ENCODE assay signal across 8 cellular contexts in genomic region chrX:71118985-71119535, GRCh38. TPM values are rescaled to one million over a fixed set of nuclear protein-coding genes. Genes with fewer than 3 reads are reported as not detected.
DNase-seq lines count a peak whose midpoint lies in the region; ATAC-seq and TF ChIP-seq lines count a peak whose summit lies in the region.

No MANE protein-coding gene starts in this region.

- no TSS peak for BruUV-seq in PC-3 (replicated peaks; lab: Mats Ljungman, UMichigan)

- DNase-seq in PC-3 (no peak), epithelial cell of prostate (ENCODE audit: low read depth, low spot score) (no peak), neural crest cell (ENCODE audit: low read depth, low spot score) (no peak), DMS153 treated with DMSO at 0.1 percent for 48 hours (lab: John Stamatoyannopoulos, UW; ENCODE audit: unreplicated experiment) (no peak)
- no peak for DNase-seq in NK-92 treated with Interleukin-12 subunit alpha and Interleukin-12 subunit beta, amount 100 ng/mL, for 24 hours (lab: John Stamatoyannopoulos, UW)
- no peak for DNase-seq in stimulated activated CD4-positive, alpha-beta T cell treated with anti-CD3 and anti-CD28 coated beads, Interleukin-4, amount 100 ng/mL, for 4 hours

- H3K36me3 ChIP-seq in PC-3 (ENCODE audit: low read depth, low read length): no peaks in the 10 kb centered on the region; the same call in 1 of the 2 replicates

- no peaks in the 10 kb centered on the region for H3K27me3 Mint-ChIP-seq in neural crest cell (ENCODE audit: low read depth)

- H3K9me3 Mint-ChIP-seq in neural crest cell: peaks cover 2% of the 10 kb centered on the region

- TF ChIP-seq CTCF in PC-3 (conservative IDR thresholded peaks at IDR 0.05; ENCODE audit: low read depth, low read length): no peak
- no peak for TF ChIP-seq CTCF in neural crest cell (conservative IDR thresholded peaks at IDR 0.05)

- no peaks in the 10 kb centered on the region for H3K9me3 ChIP-seq in PC-3 (ENCODE audit: low read length)

- H2AFZ ChIP-seq in PC-3 (ENCODE audit: low read length): peak overlapping the region; percentile 98

- peaks cover 12% of the 10 kb centered on the region; the same call in 1 of the 2 replicates for H3K79me2 ChIP-seq in PC-3 (ENCODE audit: low read length)

- H3K9ac ChIP-seq in PC-3 (ENCODE audit: low read length): peak overlapping the region; percentile 95

- ATAC-seq in GM18907 (IDR thresholded peaks at IDR 0.05; ENCODE audit: unreplicated experiment) (peak; percentile 25), PC-3 (peak; percentile 35), HG02973 (IDR thresholded peaks at IDR 0.05; ENCODE audit: unreplicated experiment) (no peak)

- intact Hi-C loops in PC-3 (cut with micrococcal nuclease): no loop called here

- H3K9me2 ChIP-seq in PC-3 (replicated peaks; ENCODE audit: low read length): no peaks in the 10 kb centered on the region

- peak overlapping the region; percentile 94 for H3K4me3 ChIP-seq in PC-3 (ENCODE audit: low read length)

- H3F3A ChIP-seq in PC-3 (ENCODE audit: low read length, unreplicated experiment): no peaks in the 10 kb centered on the region

- peak overlapping the region; percentile 88 for H3K27ac Mint-ChIP-seq in neural crest cell (ENCODE audit: unreplicated experiment)

- POLR2A ChIA-PET in PC-3 (lab: Charles Lee; ENCODE audit: unreplicated experiment): interaction anchor here (0.5 to 0.6 kb wide), 3 partner anchors 25 to 164 kb away, joined by 3 to 13 read pairs (median 8); partner anchors contain the start of genes NONO and SNX12

- peaks cover 9% of the 10 kb centered on the region; the same call in 1 of the 2 replicates for H3K4me1 ChIP-seq in PC-3 (ENCODE audit: insufficient read depth, low read length)

- H3K4me3 Mint-ChIP-seq in neural crest cell: peak overlapping the region; percentile 90

- CTCF ChIA-PET in PC-3 (lab: Charles Lee): interaction anchor here (0.6 kb wide), 1 partner anchor 164 kb away, joined by 3 read pairs; no protein-coding TSS in a partner anchor

- H3K27me3 ChIP-seq in PC-3 (ENCODE audit: low read length): no peaks in the 10 kb centered on the region

- H3K36me3 Mint-ChIP-seq in neural crest cell (ENCODE audit: low read depth): peaks cover 13% of the 10 kb centered on the region

- no peak overlapping the region for H3K27ac ChIP-seq in PC-3 (ENCODE audit: low read length)
- peak overlapping the region; percentile 12 for H3K27ac ChIP-seq in epithelial cell of prostate

- peak overlapping the region; percentile 89 for H3K4me2 ChIP-seq in PC-3 (ENCODE audit: low read length)

- H4K20me1 ChIP-seq in PC-3 (ENCODE audit: low read length): no peaks in the 10 kb centered on the region

- no peaks in the 10 kb centered on the region for H3K4me1 Mint-ChIP-seq in neural crest cell

RNA-seq across cellular contexts. Expression of gene MED12, which starts 0.7 kb away (rescaled TPM):
- total RNA-seq in PC-3 (2014; rRNA removed): 28.1 and 45.8 TPM in 2 replicates
- 72.5 and 76.3 TPM in 2 replicates for total RNA-seq in neural crest cell

RNA-seq across cellular contexts. Expression of gene IL2RG, which starts 7.7 kb away (rescaled TPM):
- total RNA-seq in PC-3 (2014; rRNA removed) (not detected in 2 replicates), neural crest cell (not detected in 2 replicates)

RNA-seq across cellular contexts. Expression of gene CXorf65, which starts 12.5 kb away (rescaled TPM):
- total RNA-seq in PC-3 (2014; rRNA removed) (not detected in 2 replicates), neural crest cell (not detected in 2 replicates)

RNA-seq across cellular contexts. Expression of gene FOXO4, which starts 23.4 kb away (rescaled TPM):
- total RNA-seq in PC-3 (2014; rRNA removed) (5.1 and 5.6 TPM in 2 replicates), neural crest cell (10.1 and 12.0 TPM in 2 replicates)

RNA-seq across cellular contexts. Expression of gene NLGN3, which starts 25.6 kb away (rescaled TPM):
- 0.23 and 0.29 TPM in 2 replicates for total RNA-seq in PC-3 (2014; rRNA removed)
- 29.5 and 31.5 TPM in 2 replicates for total RNA-seq in neural crest cell
